ENCODE assay signal across 26 cellular contexts in the genomic region with DNA sequence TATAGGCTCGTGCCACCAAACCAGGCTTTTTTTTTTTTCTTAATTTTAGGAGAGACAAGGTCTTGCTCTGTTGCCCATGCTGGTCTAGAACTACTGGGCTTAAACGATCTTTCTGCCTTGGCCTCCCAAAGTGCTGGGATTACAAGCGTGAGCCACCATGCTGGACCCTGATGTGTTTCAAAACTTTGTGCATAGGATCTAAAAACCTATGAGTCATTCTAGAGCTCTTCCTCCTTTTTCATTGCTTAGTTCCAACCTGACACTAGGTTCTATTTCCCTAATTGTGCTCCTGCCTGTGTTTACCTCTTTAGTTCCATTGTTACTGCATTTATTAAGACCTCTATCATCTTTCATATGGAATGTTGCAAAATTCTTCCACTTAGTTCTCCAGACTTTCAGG. TPM values are rescaled to one million over a fixed set of nuclear protein-coding genes. Genes with fewer than 3 reads are reported as not detected.
"Had no signal": no experiment of that assay in that cellular context is flagged by ENCODE, and none has a peak within 500 bp of the region (broad histone marks: within the 10 kb centered on the region; RNA-seq: fewer than 3 reads in every experiment).

No MANE protein-coding gene starts in this region.

- H3K4me3 ChIP-seq: breast epithelium, left lung, lower lobe of right lung, right atrium auricular region, smooth muscle cell, upper lobe of left lung, vagina had no signal

- H3K4me1 ChIP-seq: breast epithelium, left lung, lower lobe of right lung, right atrium auricular region, upper lobe of left lung had no signal

- H3K9me3 ChIP-seq: breast epithelium, lower lobe of right lung, vagina had no signal

- H3K27ac ChIP-seq: breast epithelium, left lung, lower lobe of right lung, right atrium auricular region, upper lobe of left lung, vagina, VCaP had no signal

- DNase-seq: activated CD4-positive, alpha-beta memory T cell treated with anti-CD3 and anti-CD28 coated beads for 36 hours; activated CD4-positive, alpha-beta T cell treated with anti-CD3 and anti-CD28 coated beads for 48 hours; activated gamma-delta T cell treated with Interleukin-2 at 50 U/mL for 16 hours; activated naive CD4-positive, alpha-beta T cell treated with anti-CD3 and anti-CD28 coated beads, Interleukin-2, amount 50 U/mL, for 16 hours; activated T-cell treated with anti-CD3 and anti-CD28 coated beads, Interleukin-2, amount 50 U/mL, for 4 hours; amniotic stem cell; dermis blood vessel endothelial cell; effector CD4-positive, alpha-beta T cell; left lung; lower lobe of right lung; mesendoderm; stimulated activated CD4-positive, alpha-beta T cell treated with anti-CD3 and anti-CD28 coated beads, Interleukin-1b, Interleukin-23, amount 100 ng/mL, for 48 hours; stimulated activated CD4-positive, alpha-beta T cell treated with anti-CD3 and anti-CD28 coated beads, Interleukin-4, amount 100 ng/mL, for 4 hours; stimulated activated CD8-positive, alpha-beta memory T cell treated with anti-CD3 and anti-CD28 coated beads, Interleukin-4, amount 100 ng/mL, for 48 hours; stimulated activated naive CD8-positive, alpha-beta T cell treated with anti-CD3 and anti-CD28 coated beads, Interleukin-15, amount 100 ng/mL, for 72 hours; substantia nigra; upper lobe of left lung had no signal

- ATAC-seq: activated T-cell treated with anti-CD3 and anti-CD28 coated beads, Interleukin-2, amount 50 U/mL, for 4 hours; activated T-helper 17 cell treated with anti-CD3 and anti-CD28 coated beads, Interleukin-2, amount 50 U/mL, for 72 hours; left lung; lower lobe of right lung; natural killer cell treated with Interleukin-12 subunit alpha and Interleukin-12 subunit beta and Interleukin-15 and Interleukin-18, amount 100 ng/mL, for 72 hours; stimulated activated memory B cell treated with anti-CD40 and anti-IgM and Interleukin-4, amounts not matched to agents 10 μg/mL and 1 μg/mL and 100 μg/mL, for 72 hours; stimulated activated naive CD8-positive, alpha-beta T cell treated with anti-CD3 and anti-CD28 coated beads, Interleukin-15, amount 100 ng/mL, for 72 hours had no signal

- H3K27me3 ChIP-seq: breast epithelium, left lung, right atrium auricular region, upper lobe of left lung, vagina had no signal

- H3K36me3 ChIP-seq: breast epithelium, left lung, lower lobe of right lung, right atrium auricular region, upper lobe of left lung, vagina had no signal

RNA-seq across cellular contexts. Expression of gene HPGD, which starts 57.3 kb away (rescaled TPM):
- total RNA-seq: pulmonary artery endothelial cell had no signal
